In the genomic region with DNA sequence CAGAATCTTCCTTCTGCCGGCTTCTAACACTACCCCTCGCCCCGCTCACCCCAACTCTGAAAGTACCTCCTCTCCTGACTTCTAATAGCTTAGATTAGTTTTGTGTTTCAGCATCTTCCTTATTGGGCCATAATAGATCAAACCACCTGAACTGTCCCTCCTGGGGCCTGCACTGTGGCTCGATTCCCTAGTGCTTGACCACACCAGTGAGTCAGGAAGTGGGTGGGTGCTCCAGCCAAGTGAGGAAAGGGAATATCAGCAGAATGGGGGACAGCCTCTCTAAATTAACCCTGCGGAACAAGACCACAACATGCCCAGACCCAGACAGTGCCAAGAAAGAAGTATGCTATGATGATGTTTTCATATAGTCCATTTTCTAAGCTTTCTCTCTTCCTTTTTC, we compare ENCODE assay signal across 19 cellular contexts. TPM values are rescaled to one million over a fixed set of nuclear protein-coding genes. Genes with fewer than 3 reads are reported as not detected.
DNase-seq lines count a peak whose midpoint lies in the region; ATAC-seq and TF ChIP-seq lines count a peak whose summit lies in the region.
"Had no signal": no experiment of that assay in that cellular context is flagged by ENCODE, and none has a peak within 500 bp of the region (broad histone marks: within the 10 kb centered on the region; RNA-seq: fewer than 3 reads in every experiment).

No MANE protein-coding gene starts in this region.

- no CpG with 5 or more reads among the region's 5 CpGs for WGBS in trophoblast cell (ENCODE audit: extremely low coverage, insufficient coverage, insufficient read length)

- no peaks in the 10 kb centered on the region for H3K79me2 ChIP-seq in trophoblast cell (ENCODE audit: control insufficient read depth, insufficient read depth, low read length, poor library complexity)

- DNase-seq in glomerular visceral epithelial cell (ENCODE audit: extremely low spot score) (peak; percentile 61), trophoblast cell (no peak), tibial artery (no peak), NCI-H82 treated with DMSO at 0.1 percent for 48 hours (lab: John Stamatoyannopoulos, UW; ENCODE audit: unreplicated experiment) (no peak), T-helper 2 cell (no peak)
- DNase-seq in activated CD8-positive, alpha-beta T cell treated with anti-CD3 and anti-CD28 coated beads, Interleukin-2, amount 10 ng/mL, durations not matched to agents 7 days and 5 days: no peak
- DNase-seq: AML-193; CD8-positive, alpha-beta T cell; COR-L47; DMS 273 treated with DMSO at 0.1 percent for 48 hours; DMS53; DND-41; EL had no signal

- no peak overlapping the region for H4K12ac ChIP-seq in trophoblast cell (ENCODE audit: low read depth, low read length)

- H3K4me2 ChIP-seq in BLaER1 (0 out of 2 replicates have a peak overlapping the region, but pooled peaks have one; percentile 31), trophoblast cell (ENCODE audit: low read length) (no peak overlapping the region)
- H3K4me2 ChIP-seq: A549 had no signal

- H3K27me3 ChIP-seq in BLaER1 (peaks cover 21% of the 10 kb centered on the region), trophoblast cell (ENCODE audit: insufficient read depth, low read length) (no peaks in the 10 kb centered on the region), tibial artery (no peaks in the 10 kb centered on the region)

- no peaks in the 10 kb centered on the region; the same call in 1 of the 2 replicates for H4K20me1 ChIP-seq in BLaER1

- H2AK5ac ChIP-seq in trophoblast cell (ENCODE audit: low read length): peak overlapping the region; percentile 40

- intact Hi-C loops in tibial artery (cut with DNase I; ENCODE audit: low total_unique reads): no loop called here

- H3K14ac ChIP-seq in trophoblast cell (ENCODE audit: low read length): no peak overlapping the region

- H3K18ac ChIP-seq in trophoblast cell (ENCODE audit: low read length): no peak overlapping the region

- H3K4me3 ChIP-seq in BLaER1: no peak overlapping the region
- no peak overlapping the region for H3K4me3 ChIP-seq in trophoblast cell (ENCODE audit: low read depth, low read length)
- H3K4me3 ChIP-seq in tibial artery: no peak overlapping the region
- H3K4me3 ChIP-seq: A549, GM12878, HAP-1 had no signal

- H3K23ac ChIP-seq in trophoblast cell (ENCODE audit: low read length): no peak overlapping the region

- H3K4ac ChIP-seq in trophoblast cell (ENCODE audit: low read depth, low read length): no peak overlapping the region

- no peak for TF ChIP-seq CTCF in tibial artery (IDR thresholded peaks at IDR 0.05)

- H3K9ac ChIP-seq in BLaER1 (no peak overlapping the region), trophoblast cell (ENCODE audit: low read length) (no peak overlapping the region)

- no peak overlapping the region for H2BK12ac ChIP-seq in trophoblast cell (ENCODE audit: low read length)

- H3K36me3 ChIP-seq in BLaER1 (no peaks in the 10 kb centered on the region), trophoblast cell (ENCODE audit: control insufficient read depth in 1 of 2, insufficient read depth in 2 of 2, low read length in 2 of 2) (peaks cover 16 to 22% of the 10 kb centered on the region in 2 experiments), tibial artery (peaks cover 0 to 11% (median 0%) of the 10 kb centered on the region in 3 donors)
- H3K36me3 ChIP-seq: HAP-1 had no signal

- H2AFZ ChIP-seq in trophoblast cell (ENCODE audit: insufficient read depth, low read length, poor library complexity): no peak overlapping the region

- CTCF ChIA-PET in activated CD8-positive, alpha-beta T cell treated with anti-CD3 and anti-CD28 coated beads, Interleukin-2, amount 10 ng/mL, durations not matched to agents 7 days and 5 days (lab: Charles Lee): no interaction called here

- H3K79me1 ChIP-seq in trophoblast cell (ENCODE audit: low read length): peaks cover 3% of the 10 kb centered on the region

- POLR2A ChIA-PET in activated CD8-positive, alpha-beta T cell treated with anti-CD3 and anti-CD28 coated beads, Interleukin-2, amount 10 ng/mL, durations not matched to agents 7 days and 5 days (lab: Charles Lee): no interaction called here

- H3K9me3 Mint-ChIP-seq in activated CD8-positive, alpha-beta T cell treated with anti-CD3 and anti-CD28 coated beads, Interleukin-2, amount 10 ng/mL, durations not matched to agents 7 days and 5 days (ENCODE audit: insufficient read depth): no peaks in the 10 kb centered on the region
- H3K9me3 Mint-ChIP-seq: CD14-positive monocyte; CD8-positive, alpha-beta T cell had no signal

- no peaks in the 10 kb centered on the region for H3K9me3 ChIP-seq in BLaER1
- no peaks in the 10 kb centered on the region for H3K9me3 ChIP-seq in trophoblast cell (ENCODE audit: insufficient read depth, low read depth, low read length)
- no peaks in the 10 kb centered on the region for H3K9me3 ChIP-seq in tibial artery
- H3K9me3 ChIP-seq: A549, HAP-1 had no signal

- peaks cover 21% of the 10 kb centered on the region for H3K4me1 ChIP-seq in BLaER1
- H3K4me1 ChIP-seq in trophoblast cell (ENCODE audit: control insufficient read depth in 1 of 2, insufficient read depth in 2 of 2, low read length in 2 of 2): peaks cover 7% of the 10 kb centered on the region in 2 experiments
- peaks cover 0 to 50% (median 44%) of the 10 kb centered on the region in 4 donors for H3K4me1 ChIP-seq in tibial artery
- H3K4me1 ChIP-seq: HAP-1 had no signal

- H2BK120ac ChIP-seq in trophoblast cell (ENCODE audit: insufficient read depth, low read length, poor library complexity): peak overlapping the region; percentile 18

- H4K91ac ChIP-seq in trophoblast cell (ENCODE audit: low read depth, low read length): no peak overlapping the region

- H3K27ac Mint-ChIP-seq in activated CD8-positive, alpha-beta T cell treated with anti-CD3 and anti-CD28 coated beads, Interleukin-2, amount 10 ng/mL, durations not matched to agents 7 days and 5 days: no peak overlapping the region
- H3K27ac Mint-ChIP-seq: CD14-positive monocyte; CD8-positive, alpha-beta T cell had no signal

- no peak overlapping the region for H3K27ac ChIP-seq in BLaER1
- H3K27ac ChIP-seq in trophoblast cell (ENCODE audit: low read depth, low read length): no peak overlapping the region
- H3K27ac ChIP-seq in tibial artery: peak overlapping the region; percentile 50 to 93
- H3K27ac ChIP-seq: 22Rv1, A549 had no signal

- H4K8ac ChIP-seq in trophoblast cell (ENCODE audit: low read depth, low read length): no peak overlapping the region

- peaks cover 69% of the 10 kb centered on the region for H3K27me3 Mint-ChIP-seq in activated CD8-positive, alpha-beta T cell treated with anti-CD3 and anti-CD28 coated beads, Interleukin-2, amount 10 ng/mL, durations not matched to agents 7 days and 5 days (ENCODE audit: low read depth)

- no peak overlapping the region for H2BK5ac ChIP-seq in trophoblast cell (ENCODE audit: low read depth, low read length, poor library complexity)

- ATAC-seq in activated CD8-positive, alpha-beta T cell treated with anti-CD3 and anti-CD28 coated beads, Interleukin-2, amount 10 ng/mL, durations not matched to agents 7 days and 5 days: no peak
- ATAC-seq: A549; CD8-positive, alpha-beta T cell; GM12878 had no signal

- no peaks in the 10 kb centered on the region for H3K4me1 Mint-ChIP-seq in activated CD8-positive, alpha-beta T cell treated with anti-CD3 and anti-CD28 coated beads, Interleukin-2, amount 10 ng/mL, durations not matched to agents 7 days and 5 days (ENCODE audit: low read depth)
- H3K4me1 Mint-ChIP-seq: CD14-positive monocyte had no signal

- H3K4me3 Mint-ChIP-seq in activated CD8-positive, alpha-beta T cell treated with anti-CD3 and anti-CD28 coated beads, Interleukin-2, amount 10 ng/mL, durations not matched to agents 7 days and 5 days: no peak overlapping the region
- H3K4me3 Mint-ChIP-seq: CD8-positive, alpha-beta T cell had no signal

- no peaks in the 10 kb centered on the region for H3K36me3 Mint-ChIP-seq in activated CD8-positive, alpha-beta T cell treated with anti-CD3 and anti-CD28 coated beads, Interleukin-2, amount 10 ng/mL, durations not matched to agents 7 days and 5 days (ENCODE audit: low read depth)
- H3K36me3 Mint-ChIP-seq: CD14-positive monocyte; CD8-positive, alpha-beta T cell had no signal

RNA-seq across cellular contexts. Expression of a gene that starts 8.5 kb away (rescaled TPM):
- 22.0 and 22.1 TPM in 2 replicates for polyA plus RNA-seq in trophoblast cell (2013)
- total RNA-seq in activated CD8-positive, alpha-beta T cell treated with anti-CD3 and anti-CD28 coated beads, Interleukin-2, amount 10 ng/mL, durations not matched to agents 7 days and 5 days: not detected
- total RNA-seq: CD8-positive, alpha-beta T cell; GM12878 had no signal
- polyA plus RNA-seq: CD14-positive monocyte, GM12878 had no signal

Comparison
In these comparisons a context has a peak if more than half of its experiments do, and no peak if none do; other contexts are left out.
1. H3K27ac ChIP-seq: peak in tibial artery (2 of 2); none in BLaER1 (single experiment) and trophoblast cell (single experiment).